Comparison of ENCODE assay signal across 1 cellular context in genomic region chr5:55934117-55934613, GRCh38.
TF ChIP-seq lines count a peak whose summit lies in the region.

No MANE protein-coding gene starts in this region.

TF ChIP-seq in HepG2, 621 proteins besides CTCF, POLR2A, EP300 and RAD21 (continued from another document and continues in another):
- TF ChIP-seq ZFX (CRISPR knock-in tag; IDR thresholded peaks at IDR 0.05; ENCODE audit: low read depth), result no peak
- TF ChIP-seq ZNF501 (CRISPR knock-in tag; IDR thresholded peaks at IDR 0.05), result peak; percentile 87
- no peak for TF ChIP-seq REXO4 (CRISPR knock-in tag; IDR thresholded peaks at IDR 0.05; ENCODE audit: borderline replicate concordance)
- peak; percentile 20 for TF ChIP-seq XRCC5 (optimal IDR thresholded peaks at IDR 0.05; ENCODE audit: low read length)
- TF ChIP-seq ZNF652 (CRISPR knock-in tag; IDR thresholded peaks at IDR 0.05; ENCODE audit: borderline replicate concordance, low read depth), result peak; percentile 8; the same call in 1 of the 2 replicates
- TF ChIP-seq RFX5 (IDR thresholded peaks at IDR 0.05; ENCODE audit: low read depth, low read length), result no peak; the same call in 1 of the 2 replicates
- no peak for TF ChIP-seq SNRNP70 (IDR thresholded peaks at IDR 0.05; ENCODE audit: low read depth, low read length)
- peak; percentile 89 for TF ChIP-seq ZNF670 (CRISPR knock-in tag; IDR thresholded peaks at IDR 0.05; ENCODE audit: borderline replicate concordance)
- no peak for TF ChIP-seq CHD4 (IDR thresholded peaks at IDR 0.05; ENCODE audit: borderline replicate concordance, low read length)
- TF ChIP-seq ZNF564 (CRISPR knock-in tag; IDR thresholded peaks at IDR 0.05), result peak; percentile 85; the same call in 1 of the 2 replicates
- TF ChIP-seq KAT8 (CRISPR knock-in tag; IDR thresholded peaks at IDR 0.05), result peak; percentile 85
- no peak for TF ChIP-seq ZFAT (CRISPR knock-in tag; conservative IDR thresholded peaks at IDR 0.05)
- TF ChIP-seq FOXK2 (IDR thresholded peaks at IDR 0.05), result peak; percentile 91
- no peak for TF ChIP-seq ZNF672 (CRISPR knock-in tag; IDR thresholded peaks at IDR 0.05)
- peak; percentile 74; the same call in 1 of the 2 replicates for TF ChIP-seq SPEN (CRISPR knock-in tag; IDR thresholded peaks at IDR 0.05; ENCODE audit: low read depth)
- TF ChIP-seq ELF1 (CRISPR knock-in tag; IDR thresholded peaks at IDR 0.05), result peak; percentile 46; the same call in 1 of the 2 replicates
- TF ChIP-seq FOSL1 (CRISPR knock-in tag; IDR thresholded peaks at IDR 0.05; ENCODE audit: borderline replicate concordance), result no peak
- no peak for TF ChIP-seq ZNF44 (CRISPR knock-in tag; IDR thresholded peaks at IDR 0.05)
- no peak for TF ChIP-seq ZNF776 (CRISPR knock-in tag; IDR thresholded peaks at IDR 0.05)
- TF ChIP-seq PAX8 (CRISPR knock-in tag; IDR thresholded peaks at IDR 0.05; ENCODE audit: borderline replicate concordance), result no peak
- TF ChIP-seq MAZ (IDR thresholded peaks at IDR 0.05; ENCODE audit: borderline replicate concordance, low read depth, low read length), result peak; percentile 99
- peak; percentile 91 for TF ChIP-seq MAZ (CRISPR knock-in tag; IDR thresholded peaks at IDR 0.05; ENCODE audit: low read depth)
- TF ChIP-seq ZNF83 (CRISPR knock-in tag; IDR thresholded peaks at IDR 0.05; ENCODE audit: borderline replicate concordance), result no peak
- TF ChIP-seq, protein P1, sequence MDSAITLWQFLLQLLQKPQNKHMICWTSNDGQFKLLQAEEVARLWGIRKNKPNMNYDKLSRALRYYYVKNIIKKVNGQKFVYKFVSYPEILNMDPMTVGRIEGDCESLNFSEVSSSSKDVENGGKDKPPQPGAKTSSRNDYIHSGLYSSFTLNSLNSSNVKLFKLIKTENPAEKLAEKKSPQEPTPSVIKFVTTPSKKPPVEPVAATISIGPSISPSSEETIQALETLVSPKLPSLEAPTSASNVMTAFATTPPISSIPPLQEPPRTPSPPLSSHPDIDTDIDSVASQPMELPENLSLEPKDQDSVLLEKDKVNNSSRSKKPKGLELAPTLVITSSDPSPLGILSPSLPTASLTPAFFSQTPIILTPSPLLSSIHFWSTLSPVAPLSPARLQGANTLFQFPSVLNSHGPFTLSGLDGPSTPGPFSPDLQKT (CRISPR knock-in tag; IDR thresholded peaks at IDR 0.05; ENCODE audit: borderline replicate concordance), result no peak
- peak; percentile 97 for TF ChIP-seq CREM (IDR thresholded peaks at IDR 0.05)
- TF ChIP-seq CREM (CRISPR knock-in tag; IDR thresholded peaks at IDR 0.05), result no peak
- peak; percentile 99 for TF ChIP-seq HMG20A (CRISPR knock-in tag; IDR thresholded peaks at IDR 0.05; ENCODE audit: borderline replicate concordance)
- TF ChIP-seq HNF4G (IDR thresholded peaks at IDR 0.05; ENCODE audit: borderline replicate concordance, low read depth, low read length), result peak; percentile 99
- TF ChIP-seq HNF4G (CRISPR knock-in tag; IDR thresholded peaks at IDR 0.05; ENCODE audit: borderline replicate concordance, low read depth), result peak; percentile 95
- peak; percentile 83 for TF ChIP-seq LCORL (IDR thresholded peaks at IDR 0.05)
- peak; percentile 83 for TF ChIP-seq LCORL (CRISPR knock-in tag; IDR thresholded peaks at IDR 0.05)
- TF ChIP-seq ZNF639 (CRISPR knock-in tag; conservative IDR thresholded peaks at IDR 0.05), result no peak
- TF ChIP-seq ZNF598 (CRISPR knock-in tag; IDR thresholded peaks at IDR 0.05; ENCODE audit: borderline replicate concordance), result no peak
- TF ChIP-seq ZNF282 (IDR thresholded peaks at IDR 0.05; ENCODE audit: partially characterized antibody), result no peak
- TF ChIP-seq ZFP62 (CRISPR knock-in tag; IDR thresholded peaks at IDR 0.05), result no peak
- TF ChIP-seq, protein P2, sequence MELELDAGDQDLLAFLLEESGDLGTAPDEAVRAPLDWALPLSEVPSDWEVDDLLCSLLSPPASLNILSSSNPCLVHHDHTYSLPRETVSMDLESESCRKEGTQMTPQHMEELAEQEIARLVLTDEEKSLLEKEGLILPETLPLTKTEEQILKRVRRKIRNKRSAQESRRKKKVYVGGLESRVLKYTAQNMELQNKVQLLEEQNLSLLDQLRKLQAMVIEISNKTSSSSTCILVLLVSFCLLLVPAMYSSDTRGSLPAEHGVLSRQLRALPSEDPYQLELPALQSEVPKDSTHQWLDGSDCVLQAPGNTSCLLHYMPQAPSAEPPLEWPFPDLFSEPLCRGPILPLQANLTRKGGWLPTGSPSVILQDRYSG (CRISPR knock-in tag; IDR thresholded peaks at IDR 0.05), result no peak
- no peak for TF ChIP-seq TAF1 (CRISPR knock-in tag; IDR thresholded peaks at IDR 0.05)
- TF ChIP-seq HNRNPLL (IDR thresholded peaks at IDR 0.05; ENCODE audit: low read depth, low read length, poor library complexity, severe bottlenecking), result no peak
- TF ChIP-seq ZNF484 (CRISPR knock-in tag; IDR thresholded peaks at IDR 0.05; ENCODE audit: borderline replicate concordance, low read depth), result no peak
- TF ChIP-seq HIC2 (CRISPR knock-in tag; IDR thresholded peaks at IDR 0.05; ENCODE audit: low read depth), result peak; percentile 44; the same call in 1 of the 2 replicates
- TF ChIP-seq DMAP1 (CRISPR knock-in tag; IDR thresholded peaks at IDR 0.05), result peak; percentile 75; the same call in 1 of the 2 replicates
- TF ChIP-seq SKI (IDR thresholded peaks at IDR 0.05; ENCODE audit: partially characterized antibody), result peak; percentile 99
- TF ChIP-seq, protein P3, sequence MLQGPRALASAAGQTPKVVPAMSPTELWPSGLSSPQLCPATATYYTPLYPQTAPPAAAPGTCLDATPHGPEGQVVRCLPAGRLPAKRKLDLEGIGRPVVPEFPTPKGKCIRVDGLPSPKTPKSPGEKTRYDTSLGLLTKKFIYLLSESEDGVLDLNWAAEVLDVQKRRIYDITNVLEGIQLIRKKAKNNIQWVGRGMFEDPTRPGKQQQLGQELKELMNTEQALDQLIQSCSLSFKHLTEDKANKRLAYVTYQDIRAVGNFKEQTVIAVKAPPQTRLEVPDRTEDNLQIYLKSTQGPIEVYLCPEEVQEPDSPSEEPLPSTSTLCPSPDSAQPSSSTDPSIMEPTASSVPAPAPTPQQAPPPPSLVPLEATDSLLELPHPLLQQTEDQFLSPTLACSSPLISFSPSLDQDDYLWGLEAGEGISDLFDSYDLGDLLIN (CRISPR knock-in tag; IDR thresholded peaks at IDR 0.05; ENCODE audit: borderline replicate concordance), result peak; percentile 60; the same call in 1 of the 2 replicates
- TF ChIP-seq KDM6A (CRISPR knock-in tag; IDR thresholded peaks at IDR 0.05; ENCODE audit: low read depth), result peak; percentile 94
- TF ChIP-seq ZNF451 (CRISPR knock-in tag; IDR thresholded peaks at IDR 0.05), result no peak
- no peak for TF ChIP-seq NFKB2 (CRISPR knock-in tag; IDR thresholded peaks at IDR 0.05; ENCODE audit: borderline replicate concordance)
- TF ChIP-seq, protein P4, sequence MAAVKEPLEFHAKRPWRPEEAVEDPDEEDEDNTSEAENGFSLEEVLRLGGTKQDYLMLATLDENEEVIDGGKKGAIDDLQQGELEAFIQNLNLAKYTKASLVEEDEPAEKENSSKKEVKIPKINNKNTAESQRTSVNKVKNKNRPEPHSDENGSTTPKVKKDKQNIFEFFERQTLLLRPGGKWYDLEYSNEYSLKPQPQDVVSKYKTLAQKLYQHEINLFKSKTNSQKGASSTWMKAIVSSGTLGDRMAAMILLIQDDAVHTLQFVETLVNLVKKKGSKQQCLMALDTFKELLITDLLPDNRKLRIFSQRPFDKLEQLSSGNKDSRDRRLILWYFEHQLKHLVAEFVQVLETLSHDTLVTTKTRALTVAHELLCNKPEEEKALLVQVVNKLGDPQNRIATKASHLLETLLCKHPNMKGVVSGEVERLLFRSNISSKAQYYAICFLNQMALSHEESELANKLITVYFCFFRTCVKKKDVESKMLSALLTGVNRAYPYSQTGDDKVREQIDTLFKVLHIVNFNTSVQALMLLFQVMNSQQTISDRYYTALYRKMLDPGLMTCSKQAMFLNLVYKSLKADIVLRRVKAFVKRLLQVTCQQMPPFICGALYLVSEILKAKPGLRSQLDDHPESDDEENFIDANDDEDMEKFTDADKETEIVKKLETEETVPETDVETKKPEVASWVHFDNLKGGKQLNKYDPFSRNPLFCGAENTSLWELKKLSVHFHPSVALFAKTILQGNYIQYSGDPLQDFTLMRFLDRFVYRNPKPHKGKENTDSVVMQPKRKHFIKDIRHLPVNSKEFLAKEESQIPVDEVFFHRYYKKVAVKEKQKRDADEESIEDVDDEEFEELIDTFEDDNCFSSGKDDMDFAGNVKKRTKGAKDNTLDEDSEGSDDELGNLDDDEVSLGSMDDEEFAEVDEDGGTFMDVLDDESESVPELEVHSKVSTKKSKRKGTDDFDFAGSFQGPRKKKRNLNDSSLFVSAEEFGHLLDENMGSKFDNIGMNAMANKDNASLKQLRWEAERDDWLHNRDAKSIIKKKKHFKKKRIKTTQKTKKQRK (IDR thresholded peaks at IDR 0.05; ENCODE audit: low read length), result no peak
- TF ChIP-seq ZNF33A (CRISPR knock-in tag; IDR thresholded peaks at IDR 0.05; ENCODE audit: borderline replicate concordance), result no peak
- TF ChIP-seq ZNF891 (CRISPR knock-in tag; IDR thresholded peaks at IDR 0.05), result no peak
- TF ChIP-seq SIX4 (CRISPR knock-in tag; IDR thresholded peaks at IDR 0.05), result peak; percentile 92
- peak; percentile 86 for TF ChIP-seq ZSCAN9 (CRISPR knock-in tag; IDR thresholded peaks at IDR 0.05; ENCODE audit: borderline replicate concordance)
- TF ChIP-seq ZNF552 (CRISPR knock-in tag; IDR thresholded peaks at IDR 0.05; ENCODE audit: borderline replicate concordance), result no peak
- peak; percentile 69; the same call in 1 of the 2 replicates for TF ChIP-seq ZFP91 (CRISPR knock-in tag; IDR thresholded peaks at IDR 0.05; ENCODE audit: borderline replicate concordance)
- no peak for TF ChIP-seq ZBTB39 (CRISPR knock-in tag; IDR thresholded peaks at IDR 0.05)
- TF ChIP-seq ARID3A (IDR thresholded peaks at IDR 0.05; ENCODE audit: low read depth, low read length), result peak; percentile 92
